ENCODE assay signal across 19 cellular contexts in genomic region chr9:122367065-122367464, GRCh38. TPM values are rescaled to one million over a fixed set of nuclear protein-coding genes. Genes with fewer than 3 reads are reported as not detected.
A peak's percentile ranks its signal among the peaks of the same experiment; 100 is the strongest.
DNase-seq lines count a peak whose midpoint lies in the region; ATAC-seq, FAIRE-seq and TF ChIP-seq lines count a peak whose summit lies in the region.
"Had no signal": no experiment of that assay in that cellular context is flagged by ENCODE, and none has a peak within 500 bp of the region (broad histone marks: within the 10 kb centered on the region; RNA-seq: fewer than 3 reads in every experiment).

No MANE protein-coding gene starts in this region.

- H3F3A ChIP-seq in neural progenitor cell (ENCODE audit: low read depth) = no peaks in the 10 kb centered on the region

- no peak for ATAC-seq in IMR-90 (ENCODE audit: low read depth)
- ATAC-seq in K562 = no peak
- ATAC-seq: CD8-positive, alpha-beta T cell; SK-N-SH treated with all-trans-retinoic acid at 6 μM for 48 hours had no signal

- H3K4me3 ChIP-seq in IMR-90 (ENCODE audit: insufficient read depth, low read depth, low read length) (no peak overlapping the region), K562 (no peak overlapping the region), spleen (no peak overlapping the region), neural progenitor cell (no peak overlapping the region), mesendoderm (ENCODE audit: low read length) (no peak overlapping the region)

- peaks cover 7% of the 10 kb centered on the region for H3K4me1 Mint-ChIP-seq in neural progenitor cell

- no peak overlapping the region for H2AK9ac ChIP-seq in IMR-90 (replicated peaks; ENCODE audit: low read depth, low read length, poor library complexity)

- no peaks in the 10 kb centered on the region for H4K20me1 ChIP-seq in IMR-90 (ENCODE audit: insufficient read depth, low read length)
- H4K20me1 ChIP-seq in K562 (replicated peaks; ENCODE audit: control insufficient read depth, insufficient read depth, low read length) = no peaks in the 10 kb centered on the region
- H4K20me1 ChIP-seq in neural progenitor cell (ENCODE audit: low read depth) = no peaks in the 10 kb centered on the region

- H2BK120ac ChIP-seq in IMR-90 (ENCODE audit: low read depth, low read length) = peak overlapping the region; percentile 77
- H2BK120ac ChIP-seq in mesendoderm (ENCODE audit: low read depth, low read length) = no peak overlapping the region

- in situ Hi-C loops in IMR-90 (cut with MboI; ENCODE audit: low sequenced_read_pairs) (no loop called here), K562 (cut with MboI) (no loop called here)

- H3K27ac ChIP-seq in IMR-90 (ENCODE audit: insufficient read depth, low read length) (peak overlapping the region; percentile 60; the same call in 1 of the 2 replicates), K562 (ENCODE audit: extremely low read depth, low read depth, low read length) (no peak overlapping the region), spleen (peak overlapping the region in 1 of 8 donors; percentile 43), neural progenitor cell (no peak overlapping the region), mesendoderm (ENCODE audit: low read depth, low read length) (no peak overlapping the region)

- H4K5ac ChIP-seq in IMR-90 (ENCODE audit: low read depth, low read length) = peak overlapping the region; percentile 43; the same call in 1 of the 2 replicates
- no peak overlapping the region for H4K5ac ChIP-seq in mesendoderm (ENCODE audit: low read length)

- CTCF ChIA-PET in IMR-90 (lab: Yijun Ruan, JAX) = no interaction called here
- CTCF ChIA-PET in K562 (lab: Yijun Ruan, JAX; ENCODE audit: low intra/inter-chr PET ratio) = no interaction called here

- H3K4me1 ChIP-seq in IMR-90 (ENCODE audit: control insufficient read depth, insufficient read depth, low read length) (peaks cover 32% of the 10 kb centered on the region), K562 (replicated peaks in 1 of 2; ENCODE audit: control insufficient read depth in 2 of 2, insufficient read depth in 2 of 2, low read length in 2 of 2) (peaks cover 12% of the 10 kb centered on the region in 2 experiments; a peak in 4 of 5 replicates), spleen (peaks cover 7 to 26% (median 20%) of the 10 kb centered on the region in 6 donors), neural progenitor cell (no peaks in the 10 kb centered on the region), mesendoderm (ENCODE audit: control insufficient read depth, low read depth, low read length) (no peaks in the 10 kb centered on the region)

- TF ChIP-seq RAD21 in IMR-90 (IDR thresholded peaks at IDR 0.05; ENCODE audit: low read length) (no peak), K562 (CRISPR knock-in tag; conservative IDR thresholded peaks at IDR 0.05 in 1 of 2, IDR thresholded peaks at IDR 0.05 in 1 of 2) (no peak)

- H4K8ac ChIP-seq in IMR-90 (ENCODE audit: low read depth in 2 of 2, low read length in 2 of 2) = no peak overlapping the region
- no peak overlapping the region for H4K8ac ChIP-seq in mesendoderm (ENCODE audit: low read depth, low read length)

- dilution Hi-C loops in IMR-90 (cut with HindIII; ENCODE audit: low sequenced_read_pairs, unreplicated experiment) = no loop called here

- H2BK5ac ChIP-seq in IMR-90 (ENCODE audit: low read depth, low read length, poor library complexity, severe bottlenecking) (no peak overlapping the region), mesendoderm (ENCODE audit: low read length) (no peak overlapping the region)

- DNase-seq in GM19239 (ENCODE audit: insufficient read length, low spot score) = no peak
- no peak for DNase-seq in IMR-90
- no peak for DNase-seq in K562 (ENCODE audit: extremely low read depth in 1 of 4, low spot score in 3 of 4)
- peak; percentile 11 for DNase-seq in spleen
- DNase-seq in neural progenitor cell (ENCODE audit: low spot score) = no peak
- no peak for DNase-seq in mesendoderm
- DNase-seq in NCI-H2081 treated with DMSO at 0.1 percent for 48 hours (lab: John Stamatoyannopoulos, UW) = no peak
- no peak for DNase-seq in activated CD8-positive, alpha-beta memory T cell treated with anti-CD3 and anti-CD28 coated beads, Interleukin-2, amount 50 U/mL, for 4 hours
- DNase-seq: CD8-positive, alpha-beta T cell; DND-41; MV-4-11; NCI-H1694; NCI-H69; NK-92 treated with Interleukin-12 subunit alpha and Interleukin-12 subunit beta, amount 100 ng/mL, for 24 hours; T-helper 1 cell had no signal

- H3K4ac ChIP-seq in IMR-90 (ENCODE audit: low read depth, low read length) (peak overlapping the region; percentile 72), mesendoderm (ENCODE audit: low read depth, low read length) (no peak overlapping the region)

- H3K36me3 Mint-ChIP-seq in neural progenitor cell = no peaks in the 10 kb centered on the region
- H3K36me3 Mint-ChIP-seq: CD8-positive, alpha-beta T cell had no signal

- no peak overlapping the region for H3K9ac ChIP-seq in IMR-90 (ENCODE audit: low read depth, low read length)
- H3K9ac ChIP-seq in K562 (ENCODE audit: insufficient read depth in 1 of 2, low read depth in 2 of 2, low read length in 2 of 2) = no peak overlapping the region
- no peak overlapping the region for H3K9ac ChIP-seq in neural progenitor cell
- no peak overlapping the region for H3K9ac ChIP-seq in mesendoderm (ENCODE audit: low read length)

- FAIRE-seq in GM19239 (lab: Jason Lieb, UNC) (peak; percentile 64), K562 (lab: Jason Lieb, UNC) (no peak)
- FAIRE-seq: GM12892, GM18507, HTR-8/SVneo had no signal

- TF ChIP-seq EP300 in K562 (IDR thresholded peaks at IDR 0.05; ENCODE audit: low read length) = no peak

- H2AFZ ChIP-seq in IMR-90 (replicated peaks; ENCODE audit: low read length, poor library complexity) (no peak overlapping the region), K562 (ENCODE audit: low read depth, low read length) (no peak overlapping the region), neural progenitor cell (replicated peaks) (no peak overlapping the region)

- no peak overlapping the region for H3K4me3 Mint-ChIP-seq in neural progenitor cell
- H3K4me3 Mint-ChIP-seq: CD8-positive, alpha-beta T cell had no signal

- H2BK20ac ChIP-seq in IMR-90 (ENCODE audit: low read depth, low read length) = peak overlapping the region; percentile 63; the same call in 1 of the 2 replicates

- H3K9me3 Mint-ChIP-seq in neural progenitor cell = peaks cover 5% of the 10 kb centered on the region

- H3K79me2 ChIP-seq in K562 (ENCODE audit: control insufficient read depth, insufficient read depth, low read length) (no peaks in the 10 kb centered on the region), neural progenitor cell (ENCODE audit: low read depth) (no peaks in the 10 kb centered on the region), mesendoderm (ENCODE audit: control insufficient read depth, insufficient read depth, low read length) (no peaks in the 10 kb centered on the region)

- H3K9me1 ChIP-seq in IMR-90 (ENCODE audit: insufficient read depth, low read length) = peaks cover 34% of the 10 kb centered on the region
- no peaks in the 10 kb centered on the region for H3K9me1 ChIP-seq in K562 (ENCODE audit: control insufficient read depth, insufficient read depth, low read length)

- H3K27me3 ChIP-seq in IMR-90 (ENCODE audit: control insufficient read depth, insufficient read depth, low read length) (no peaks in the 10 kb centered on the region), K562 (ENCODE audit: control insufficient read depth in 2 of 2, insufficient read depth in 2 of 2, low read length in 2 of 2) (peaks cover 2 to 10% of the 10 kb centered on the region in 2 experiments; a peak in 2 of 5 replicates), spleen (replicated peaks in 1 of 7) (peaks cover 0 to 12% (median 0%) of the 10 kb centered on the region in 7 donors), neural progenitor cell (peaks cover 29% of the 10 kb centered on the region), mesendoderm (ENCODE audit: insufficient read depth, low read length, poor library complexity) (peaks cover 10% of the 10 kb centered on the region)

- WGBS in IMR-90 (ENCODE audit: extremely low coverage in 2 of 2, insufficient read length in 1 of 2), 2 experiments = 100% methylated on average over 1 of the region's 7 CpGs; no CpG with 5 or more reads in 1 of the 2 experiments
- 34% methylated on average over 7 of the region's 7 CpGs for WGBS in K562 (ENCODE audit: insufficient coverage, low coverage, missing lambda C conversion rate)
- 78 to 92% (median 86%) methylated on average over 7 of the region's 7 CpGs for WGBS in spleen, 5 donors
- no CpG with 5 or more reads among the region's 7 CpGs for WGBS in mesendoderm (ENCODE audit: extremely low coverage, insufficient coverage, low lambda C conversion rate)

- peak overlapping the region; percentile 71; the same call in 1 of the 2 replicates for H4K91ac ChIP-seq in IMR-90 (ENCODE audit: insufficient read depth, low read depth, low read length)

- no peak overlapping the region for H3K4me2 ChIP-seq in IMR-90 (ENCODE audit: low read depth, low read length)
- H3K4me2 ChIP-seq in K562 (ENCODE audit: insufficient read depth, low read length) = no peak overlapping the region
- H3K4me2 ChIP-seq in neural progenitor cell = no peak overlapping the region
- no peak overlapping the region for H3K4me2 ChIP-seq in mesendoderm (ENCODE audit: low read length)

- BruUV-seq in IMR-90 (replicated peaks; lab: Mats Ljungman, UMichigan) (no TSS peak), K562 (replicated peaks; lab: Mats Ljungman, UMichigan) (no TSS peak)

- peak overlapping the region; percentile 77; the same call in 1 of the 2 replicates for H3K14ac ChIP-seq in IMR-90 (replicated peaks; ENCODE audit: low read depth, low read length)

- H3K27ac Mint-ChIP-seq in neural progenitor cell = no peak overlapping the region
- H3K27ac Mint-ChIP-seq: CD8-positive, alpha-beta T cell had no signal

- H2BK15ac ChIP-seq in IMR-90 (ENCODE audit: low read depth, low read length) (peak overlapping the region; percentile 75; the same call in 1 of the 3 replicates), mesendoderm (replicated peaks; ENCODE audit: low read depth) (no peak overlapping the region)

- intact Hi-C loops in IMR-90 (cut with micrococcal nuclease) = no loop called here
- intact Hi-C loops in K562 (cut with micrococcal nuclease) = no loop called here
- intact Hi-C loops in spleen (cut with DNase I; ENCODE audit: low total_unique reads) = no loop called here

- H3K79me1 ChIP-seq in IMR-90 (ENCODE audit: low read depth in 1 of 2, low read length in 2 of 2) = peaks cover 18 to 19% of the 10 kb centered on the region in 2 experiments; a peak in 3 of 4 replicates
- no peaks in the 10 kb centered on the region for H3K79me1 ChIP-seq in mesendoderm (ENCODE audit: low read length)

- H2AK5ac ChIP-seq in IMR-90 (ENCODE audit: low read depth, low read length) (no peak overlapping the region; the same call in 1 of the 2 replicates), mesendoderm (ENCODE audit: low read length) (no peak overlapping the region)

- TF ChIP-seq CTCF in IMR-90 (conservative IDR thresholded peaks at IDR 0.05; ENCODE audit: low read depth, low read length) = no peak
- no peak for TF ChIP-seq CTCF in K562 (IDR thresholded peaks at IDR 0.05 in 2 of 3, conservative IDR thresholded peaks at IDR 0.05 in 1 of 3; ENCODE audit: insufficient read depth in 2 of 3, low read depth in 1 of 3, low read length in 3 of 3)
- TF ChIP-seq CTCF in spleen (IDR thresholded peaks at IDR 0.05 in 8 of 11, conservative IDR thresholded peaks at IDR 0.05 in 3 of 11) = no peak
- TF ChIP-seq CTCF in neural progenitor cell (IDR thresholded peaks at IDR 0.05) = no peak

- H3K18ac ChIP-seq in IMR-90 (ENCODE audit: low read depth, low read length) (peak overlapping the region; percentile 24; the same call in 1 of the 2 replicates), mesendoderm (ENCODE audit: low read length) (no peak overlapping the region)

- H3K56ac ChIP-seq in IMR-90 (ENCODE audit: extremely low read depth, insufficient read depth, low read length) (no peak overlapping the region), mesendoderm (ENCODE audit: low read length) (no peak overlapping the region)

- no peaks in the 10 kb centered on the region for H3K9me3 ChIP-seq in IMR-90 (ENCODE audit: control insufficient read depth, insufficient read depth, low read length)
- H3K9me3 ChIP-seq in K562 (replicated peaks; ENCODE audit: control insufficient read depth, insufficient read depth, low read depth, low read length) = 0 out of 2 replicates have a peak, but pooled peaks cover 2% of the 10 kb centered on the region
- H3K9me3 ChIP-seq in spleen = no peaks in the 10 kb centered on the region
- no peaks in the 10 kb centered on the region for H3K9me3 ChIP-seq in neural progenitor cell (ENCODE audit: low read depth)

- no peak overlapping the region for H3K23ac ChIP-seq in IMR-90 (ENCODE audit: low read depth, low read length)
- no peak overlapping the region for H3K23ac ChIP-seq in mesendoderm (ENCODE audit: low read length)

- H3K27me3 Mint-ChIP-seq in neural progenitor cell (ENCODE audit: insufficient read depth, low read depth) = peaks cover 12% of the 10 kb centered on the region

- POLR2A ChIA-PET in IMR-90 (lab: Charles Lee; ENCODE audit: unreplicated experiment) = interaction anchor here (0.6 kb wide), 1 partner anchor 127 kb away, joined by 3 read pairs; no protein-coding TSS in a partner anchor
- POLR2A ChIA-PET in K562 (lab: Yijun Ruan, JAX) = interaction anchor here (0.7 kb wide), 1 partner anchor 18 kb away, joined by 3 read pairs; no protein-coding TSS in a partner anchor

- H3K36me3 ChIP-seq in IMR-90 (ENCODE audit: control insufficient read depth, insufficient read depth, low read length) = no peaks in the 10 kb centered on the region
- no peaks in the 10 kb centered on the region; the same call in 2 of the 3 replicates for H3K36me3 ChIP-seq in K562 (ENCODE audit: control insufficient read depth, insufficient read depth, low read length)
- no peaks in the 10 kb centered on the region for H3K36me3 ChIP-seq in spleen
- no peaks in the 10 kb centered on the region for H3K36me3 ChIP-seq in neural progenitor cell
- H3K36me3 ChIP-seq in mesendoderm (ENCODE audit: control insufficient read depth, insufficient read depth, low read length) = no peaks in the 10 kb centered on the region

- TF ChIP-seq POLR2A in IMR-90 (IDR thresholded peaks at IDR 0.05; ENCODE audit: low read depth, low read length) = no peak
- TF ChIP-seq POLR2A in K562 (conservative IDR thresholded peaks at IDR 0.05) = no peak
- TF ChIP-seq POLR2A in spleen (IDR thresholded peaks at IDR 0.05) = no peak

RNA-seq across cellular contexts. Expression of gene PTGS1, which starts 3.8 kb away (rescaled TPM):
- total RNA-seq in IMR-90 (2012; rRNA removed) (21.1 and 24.7 TPM in 2 replicates), K562 (2014; rRNA removed) (4.9 and 5.3 TPM in 2 replicates), K562 (2014; rRNA removed; fragmentation: Illumina TruSeq; extraction: Trizol) (3.4 and 3.6 TPM in 2 replicates), K562 (2015; rRNA removed; fragmentation: Illumina TruSeq; extraction: Trizol) (3.8 and 4.5 TPM in 2 replicates), K562 (2021) (7.2 and 9.1 TPM in 2 replicates), spleen (10 to 100 TPM; 13.6 to 18.6 (median 15.3) TPM), neural progenitor cell (ENCODE audit: low replicate concordance) (1.8 and 2.2 TPM in 2 replicates)
- polyA plus RNA-seq in IMR-90 (2012; rRNA removed) (33.9 and 38.3 TPM in 2 replicates), K562 (2011; rRNA removed) (5.2 and 12.9 TPM in 2 replicates), K562 (2014; fragmentation: Illumina TruSeq; extraction: Trizol) (7.2 and 7.5 TPM in 2 replicates), K562 (2014; fragmentation: Nextera tagmentation; extraction: Ambion mirVana) (1 to 10 TPM; 3.7 to 8.2 TPM), K562 (2014; rRNA removed) (4.0 and 5.8 TPM in 2 replicates), spleen (1 to 10 TPM; 2.8 to 5.9 (median 4.9) TPM)
- 32.1 and 51.8 TPM in 2 replicates for polyA plus RNA-seq in IMR-90 (2012; cell fraction: cytosol; rRNA removed)
- polyA plus RNA-seq in IMR-90 (2012; cell fraction: nucleus; rRNA removed; ENCODE audit: low replicate concordance) = 40.2 and 55.2 TPM in 2 replicates
- total RNA-seq in K562 (2011; cell fraction: chromatin; rRNA removed; ENCODE audit: low replicate concordance) = 8.0 and 9.1 TPM in 2 replicates
- 6.3 and 7.7 TPM in 2 replicates for total RNA-seq in K562 (2011; cell fraction: nucleolus; rRNA removed)
- 9.9 and 10.5 TPM in 2 replicates for total RNA-seq in K562 (2011; cell fraction: nucleoplasm; rRNA removed)
- polyA plus RNA-seq in K562 (2011; cell fraction: cytosol; rRNA removed) = 6.5 and 21.2 TPM in 2 replicates
- polyA plus RNA-seq in K562 (2011; cell fraction: nucleus; rRNA removed) = 6.4 and 18.4 TPM in 2 replicates
- polyA plus RNA-seq in K562 (2012) = 10.4 and 10.8 TPM in 2 replicates
- 2.5 and 6.5 TPM in 2 replicates for polyA minus RNA-seq in K562 (2011; rRNA and poly(A)+ RNA removed)
- 3.0 and 6.0 TPM in 2 replicates for polyA minus RNA-seq in K562 (2011; cell fraction: cytosol; rRNA and poly(A)+ RNA removed)
- polyA minus RNA-seq in K562 (2011; cell fraction: nucleus; rRNA and poly(A)+ RNA removed) = 1.6 and 2.3 TPM in 2 replicates
- polyA plus RNA-seq in mesendoderm (2013, experiment 1 of 2) = 0.07 TPM
- polyA plus RNA-seq in mesendoderm (2013, experiment 2 of 2) = 0.10 TPM
- total RNA-seq: CD8-positive, alpha-beta T cell had no signal
